ENCODE assay signal across 11 cellular contexts in genomic region chr10:106175760-106176377, GRCh38.
DNase-seq lines count a peak whose midpoint lies in the region; ATAC-seq and TF ChIP-seq lines count a peak whose summit lies in the region.
"Had no signal": no experiment of that assay in that cellular context is flagged by ENCODE, and none has a peak within 500 bp of the region (broad histone marks: within the 10 kb centered on the region; RNA-seq: fewer than 3 reads in every experiment).

No MANE protein-coding gene starts in this region.

- in situ Hi-C loops in ACHN (cut with HindIII; ENCODE audit: low pct_ligation_motif_present, low pct_unique_long_range_greater_than_20kb, low sequenced_read_pairs) = no loop called here

- no peak for TF ChIP-seq POLR2A in ovary (IDR thresholded peaks at IDR 0.05)

- H3K27ac ChIP-seq in RWPE1 (no peak overlapping the region), ovary (no peak overlapping the region)

- intact Hi-C loops in ovary (cut with DNase I) = no loop called here

- H3K4me3 ChIP-seq in ovary = no peak overlapping the region

- TF ChIP-seq CTCF in GM20000 (IDR thresholded peaks at IDR 0.05; ENCODE audit: extremely low read depth, missing control alignments) = peak; percentile 3
- peak; percentile 51 for TF ChIP-seq CTCF in RWPE1 (conservative IDR thresholded peaks at IDR 0.05; ENCODE audit: low read depth)
- TF ChIP-seq CTCF in ovary (IDR thresholded peaks at IDR 0.05) = no peak

- 49 to 59% (median 55%) methylated on average over 5 of the region's 5 CpGs for WGBS in ovary, 3 donors

- no peaks in the 10 kb centered on the region for H3K4me1 ChIP-seq in ovary (ENCODE audit: insufficient read depth)

- TF ChIP-seq EP300 in ovary (IDR thresholded peaks at IDR 0.05) = no peak

- ATAC-seq in HG02938 (IDR thresholded peaks at IDR 0.05; ENCODE audit: unreplicated experiment) = no peak
- no peak for ATAC-seq in HG02870 (IDR thresholded peaks at IDR 0.05; ENCODE audit: unreplicated experiment)

- no peaks in the 10 kb centered on the region for H3K9me3 ChIP-seq in ovary

- H3K36me3 ChIP-seq in ovary = no peaks in the 10 kb centered on the region

- no peaks in the 10 kb centered on the region for H3K27me3 ChIP-seq in ovary

- CTCF ChIA-PET in RWPE1 (lab: Yijun Ruan, JAX) = no interaction called here

- POLR2A ChIA-PET in RWPE1 (lab: Yijun Ruan, JAX; ENCODE audit: low non-redundant PET) = no interaction called here

- DNase-seq in ACHN (peak; percentile 39), GM20000 (ENCODE audit: low spot score) (peak; percentile 4), RWPE1 (ENCODE audit: low spot score) (peak; percentile 18), inferior parietal cortex (ENCODE audit: extremely low spot score) (peak; percentile 63), GOT3 (lab: John Stamatoyannopoulos, UW) (no peak), ovary (no peak)
- DNase-seq: activated T-cell treated with anti-CD3 and anti-CD28 coated beads, Interleukin-2, amount 50 U/mL, for 24 hours; MV-4-11; stimulated activated CD8-positive, alpha-beta memory T cell treated with anti-CD3 and anti-CD28 coated beads, Interleukin-4, amount 100 ng/mL, for 48 hours had no signal

Comparison
In these comparisons a context has a peak if more than half of its experiments do, and no peak if none do; other contexts are left out.
1. DNase-seq: peak in ACHN (single experiment), GM20000 (single experiment), RWPE1 (single experiment) and inferior parietal cortex (single experiment); none in GOT3 (single experiment) and ovary (0 of 5).
2. CTCF ChIP-seq: peak in GM20000 (single experiment) and RWPE1 (single experiment); none in ovary (0 of 3).